ENCODE assay signal across 8 cellular contexts in the genomic region with DNA sequence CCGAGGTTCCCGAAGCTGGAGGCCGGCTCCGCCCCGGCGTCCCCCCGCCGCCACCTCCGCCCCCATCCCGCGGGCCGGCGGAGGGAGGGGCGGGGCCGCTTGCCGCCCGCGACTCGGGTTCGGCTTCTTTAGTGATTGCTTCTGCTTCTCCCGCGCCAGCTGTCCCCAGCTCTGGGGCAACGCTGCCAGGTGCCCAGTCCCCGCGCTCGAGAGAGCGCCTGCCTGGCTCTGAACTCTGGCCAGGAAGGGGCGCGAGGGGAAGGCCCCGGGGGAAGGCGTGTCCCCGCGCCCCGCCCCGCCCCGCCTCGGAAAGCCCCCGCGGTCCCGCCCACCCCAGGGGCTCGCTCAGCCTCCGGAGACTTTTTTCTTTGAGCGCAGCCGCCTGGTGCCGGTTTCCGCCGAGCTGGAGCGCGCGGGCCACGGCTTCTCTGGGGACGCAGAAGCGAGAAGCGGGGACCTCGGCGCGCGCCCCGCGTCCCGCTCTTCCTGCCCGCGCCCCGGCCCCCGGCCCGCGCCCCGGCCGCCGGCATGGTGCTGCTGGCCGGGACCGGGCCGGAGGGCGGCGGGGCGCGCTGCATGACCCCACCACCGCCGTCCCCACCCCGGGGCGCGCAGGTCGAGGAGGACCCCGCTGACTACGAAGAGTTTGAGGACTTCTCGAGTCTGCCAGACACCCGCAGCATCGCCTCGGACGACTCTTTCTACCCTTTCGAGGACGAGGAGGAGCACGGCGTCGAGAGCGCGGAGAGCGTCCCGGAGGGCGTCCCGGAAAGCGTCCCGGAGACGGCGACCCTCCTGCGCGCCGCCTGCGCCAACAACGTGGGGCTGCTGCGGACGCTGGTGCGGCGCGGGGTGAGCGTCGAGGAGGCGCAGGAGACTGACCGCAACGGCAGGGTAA. TPM values are rescaled to one million over a fixed set of nuclear protein-coding genes. Genes with fewer than 3 reads are reported as not detected.
DNase-seq lines count a peak whose midpoint lies in the region; ATAC-seq and TF ChIP-seq lines count a peak whose summit lies in the region.

A gene (plus strand): TSS at position 131 of the 898 bp plus-strand sequence. CDS start 398 bp downstream, at position 529.

- H3K27me3 Mint-ChIP-seq in HFFc6 (ENCODE audit: insufficient read depth) (no peaks in the 10 kb centered on the region), T-helper 17 cell (peaks cover 6% of the 10 kb centered on the region)

- H3K4me3 Mint-ChIP-seq in HFFc6, result peak within 1 kb of the TSS; percentile 92
- H3K4me3 Mint-ChIP-seq in T-helper 17 cell, result peak within 1 kb of the TSS; percentile 93

- TF ChIP-seq CTCF in GM12865 (IDR thresholded peaks at IDR 0.05; ENCODE audit: insufficient read depth, low read depth, low read length, missing control alignments), result no peak
- no peak for TF ChIP-seq CTCF in HFFc6 (IDR thresholded peaks at IDR 0.05)
- no peak for TF ChIP-seq CTCF in NB4 (IDR thresholded peaks at IDR 0.05; ENCODE audit: low read depth, low read length)

- DNase-seq in GM12865 (ENCODE audit: low read depth) (peak; percentile 92), HFFc6 (peak; percentile 29), NB4 (ENCODE audit: low read depth) (peak; percentile 89), T-helper 17 cell (peak; percentile 74 to 76 (median 75)), NCI-H2107 (lab: John Stamatoyannopoulos, UW) (no peak)
- DNase-seq in stimulated activated CD4-positive, alpha-beta T cell treated with anti-CD3 and anti-CD28 coated beads, Interleukin-12 subunit alpha, Interleukin-12 subunit beta, amount 100 ng/mL, for 48 hours (ENCODE audit: low read depth in 2 of 3, low spot score in 1 of 3), result peak; percentile 54 to 80 (median 59)

- peaks cover 8% of the 10 kb centered on the region for H3K4me1 ChIP-seq in iPS-18a (ENCODE audit: control insufficient read depth, low read depth, low read length)

- TF ChIP-seq POLR2A in NB4 (IDR thresholded peaks at IDR 0.05; ENCODE audit: extremely low read depth, insufficient read length), result peak; percentile 93

- H3K9me3 Mint-ChIP-seq in HFFc6, result no peaks in the 10 kb centered on the region

- H3K9me3 ChIP-seq in T-helper 17 cell (ENCODE audit: control insufficient read depth, low read length, poor library complexity, severe bottlenecking) (no peaks in the 10 kb centered on the region), iPS-18a (ENCODE audit: control insufficient read depth, low read depth, low read length) (no peaks in the 10 kb centered on the region)

- peak within 1 kb of the TSS; percentile 45 for H3K27ac ChIP-seq in angular gyrus (ENCODE audit: low read depth, low read length)
- no peak within 1 kb of the TSS for H3K27ac ChIP-seq in iPS-18a (ENCODE audit: low read length)

- H3K4me3 ChIP-seq in GM12865 (ENCODE audit: low read depth, low read length) (peak within 1 kb of the TSS; percentile 89), NB4 (ENCODE audit: low read depth, low read length) (peak within 1 kb of the TSS; percentile 70), iPS-18a (ENCODE audit: low read length) (peak within 1 kb of the TSS; percentile 72)

- H3K27ac Mint-ChIP-seq in HFFc6 (no peak within 1 kb of the TSS; the same call in none of the 2 replicates), T-helper 17 cell (peak within 1 kb of the TSS; percentile 90)

- H3K27me3 ChIP-seq in iPS-18a (ENCODE audit: control insufficient read depth, insufficient read depth, low read length), result peaks cover 89% of the 10 kb centered on the region

- H3K36me3 Mint-ChIP-seq in HFFc6 (ENCODE audit: low read depth) (no peaks in the 10 kb centered on the region), T-helper 17 cell (ENCODE audit: low read depth) (no peaks in the 10 kb centered on the region)

- no peaks in the 10 kb centered on the region for H3K36me3 ChIP-seq in iPS-18a (ENCODE audit: control insufficient read depth, low read depth, low read length)

- peak; percentile 88 for ATAC-seq in T-helper 17 cell

- H3K4me1 Mint-ChIP-seq in HFFc6 (ENCODE audit: low read depth) (peaks cover 42% of the 10 kb centered on the region), T-helper 17 cell (peaks cover 17% of the 10 kb centered on the region)

- H3K9ac ChIP-seq in iPS-18a (ENCODE audit: low read length), result no peak within 1 kb of the TSS

RNA-seq across cellular contexts. Expression of the gene that starts here (rescaled TPM):
- 10 to 100 TPM in 4 of 6 experiments, 1 to 10 TPM in 2; 6.3 to 13.2 (median 11.9) TPM for total RNA-seq in HFFc6 (2021; fragmentation: NEBNext Ultra II Directional; extraction: Animal tissue kit (Norgen Biotek cat#: 25700))
- 10 to 100 TPM in 1 of 2 donors, 1 to 10 TPM in 1; 5.3 to 13.9 TPM for total RNA-seq in T-helper 17 cell
